In genomic region chrX:129523076-129524055, GRCh38 we compare ENCODE assay signal across 1 cellular context.
TF ChIP-seq lines count a peak whose summit lies in the region.

Gene SMARCA1, minus strand, starts transcription at chrX:129523490. Its CDS starts 120 bp downstream, at chrX:129523370.

TF ChIP-seq in IMR-90, 13 proteins besides CTCF, POLR2A, EP300 and RAD21 (continued from another document):
- no peak for TF ChIP-seq USF2 (IDR thresholded peaks at IDR 0.05; ENCODE audit: low read depth, low read length)
- no peak for TF ChIP-seq MAFK (IDR thresholded peaks at IDR 0.05; ENCODE audit: low read depth, low read length)
